ENCODE assay signal across 8 cellular contexts in the genomic region with DNA sequence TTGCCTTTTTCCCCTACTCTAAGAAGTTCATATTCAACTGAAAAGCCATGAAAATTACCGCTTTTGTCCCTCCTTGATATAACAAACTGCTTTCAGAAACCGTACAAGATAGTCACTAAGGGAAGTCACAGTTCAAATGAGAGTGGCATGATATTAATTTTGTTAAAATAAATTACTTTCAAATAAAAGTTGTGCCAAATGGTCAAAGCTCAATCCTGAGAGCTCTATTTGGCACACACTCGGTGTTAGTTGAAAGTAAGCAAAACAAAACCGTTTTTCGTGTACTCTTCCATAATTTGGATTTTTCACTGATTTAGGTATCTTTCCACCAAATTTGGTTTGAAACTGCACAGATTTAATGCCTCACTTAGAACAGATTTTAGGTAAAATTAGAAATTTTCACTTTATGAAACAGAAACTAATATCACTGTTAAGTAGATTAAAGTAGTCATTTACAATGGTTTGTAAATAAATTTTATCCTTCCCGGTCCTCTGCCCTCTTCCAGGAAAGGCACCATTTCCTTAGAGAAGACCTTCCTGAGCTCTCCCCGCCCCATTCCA. TPM values are rescaled to one million over a fixed set of nuclear protein-coding genes. Genes with fewer than 3 reads are reported as not detected.
A peak's percentile ranks its signal among the peaks of the same experiment; 100 is the strongest.
DNase-seq lines count a peak whose midpoint lies in the region; FAIRE-seq and TF ChIP-seq lines count a peak whose summit lies in the region.

No MANE protein-coding gene starts in this region.

- peak overlapping the region; percentile 90 for H3K27ac ChIP-seq in CD8-positive, alpha-beta memory T cell (ENCODE audit: low read depth, low read length)
- H3K27ac ChIP-seq in OCI-LY1 (ENCODE audit: low read depth, low read length, poor library complexity, severe bottlenecking), result peak overlapping the region; percentile 67
- peak overlapping the region; percentile 95 for H3K27ac ChIP-seq in neutrophil

- peak overlapping the region; percentile 92 for H3K4me2 ChIP-seq in OCI-LY1 (ENCODE audit: low read length)

- H3K4me1 Mint-ChIP-seq in CD8-positive, alpha-beta memory T cell, result peaks cover 23 to 44% (median 33%) of the 10 kb centered on the region in 3 donors

- H3K4me1 ChIP-seq in CD8-positive, alpha-beta memory T cell (ENCODE audit: insufficient read depth, low read length), result peaks cover 19% of the 10 kb centered on the region
- H3K4me1 ChIP-seq in OCI-LY1 (ENCODE audit: insufficient read depth, low read length, severe bottlenecking) (peaks cover 24% of the 10 kb centered on the region), neutrophil (ENCODE audit: control insufficient read depth in 1 of 2, insufficient read depth in 1 of 2, low read depth in 1 of 2, low read length in 1 of 2) (peaks cover 45 to 53% of the 10 kb centered on the region in 2 experiments)

- peak overlapping the region; percentile 92 to 98 (median 97) for H3K4me3 Mint-ChIP-seq in CD8-positive, alpha-beta memory T cell

- 0 out of 2 replicates have a peak, but pooled peaks cover 5% of the 10 kb centered on the region for H3K79me2 ChIP-seq in OCI-LY1 (ENCODE audit: insufficient read depth, low read length)

- peaks cover 0 to 10% (median 0%) of the 10 kb centered on the region in 3 donors for H3K36me3 Mint-ChIP-seq in CD8-positive, alpha-beta memory T cell

- H3K4me3 ChIP-seq in CD8-positive, alpha-beta memory T cell (ENCODE audit: low read length), result peak overlapping the region; percentile 94
- H3K4me3 ChIP-seq in OCI-LY1 (ENCODE audit: low read depth, low read length, poor library complexity, severe bottlenecking), result peak overlapping the region; percentile 64
- peak overlapping the region; percentile 96 for H3K4me3 ChIP-seq in epithelial cell of esophagus (ENCODE audit: low read length)
- peak overlapping the region; percentile 96 to 99 for H3K4me3 ChIP-seq in neutrophil (ENCODE audit: low read depth in 1 of 2, low read length in 1 of 2)

- no peaks in the 10 kb centered on the region for H3K9me3 Mint-ChIP-seq in CD8-positive, alpha-beta memory T cell

- no peak for DNase-seq in CD8-positive, alpha-beta memory T cell
- DNase-seq in epithelial cell of esophagus (ENCODE audit: low read depth), result no peak
- no peak for DNase-seq in NAMALWA (ENCODE audit: low spot score)
- no peak for DNase-seq in cerebellar nuclear complex (lab: John Stamatoyannopoulos, UW)
- no peak for DNase-seq in NCI-H446 (lab: John Stamatoyannopoulos, UW)
- DNase-seq in D721Med (ENCODE audit: insufficient read length, low spot score), result no peak

- 0 out of 2 replicates have a peak overlapping the region, but pooled peaks have one; percentile 64 for H2AFZ ChIP-seq in OCI-LY1 (ENCODE audit: low read length)

- no peaks in the 10 kb centered on the region for H3K27me3 ChIP-seq in CD8-positive, alpha-beta memory T cell (ENCODE audit: insufficient read depth, low read length, poor library complexity, severe bottlenecking)
- H3K27me3 ChIP-seq in OCI-LY1 (ENCODE audit: insufficient read depth, low read length) (no peaks in the 10 kb centered on the region), neutrophil (no peaks in the 10 kb centered on the region)

- no peaks in the 10 kb centered on the region for H4K20me1 ChIP-seq in OCI-LY1 (ENCODE audit: insufficient read depth, low read length)

- CTCF ChIA-PET in CD8-positive, alpha-beta memory T cell (lab: Charles Lee), result no interaction called here

- peaks cover 2 to 6% of the 10 kb centered on the region in 2 donors for H3K27me3 Mint-ChIP-seq in CD8-positive, alpha-beta memory T cell

- no peaks in the 10 kb centered on the region for H3K9me2 ChIP-seq in OCI-LY1 (ENCODE audit: low read depth, low read length)

- no peaks in the 10 kb centered on the region for H3K36me3 ChIP-seq in CD8-positive, alpha-beta memory T cell (ENCODE audit: insufficient read depth, low read length)
- H3K36me3 ChIP-seq in OCI-LY1 (ENCODE audit: insufficient read depth, low read length), result no peaks in the 10 kb centered on the region
- no peaks in the 10 kb centered on the region for H3K36me3 ChIP-seq in neutrophil

- FAIRE-seq in D721Med (lab: Jason Lieb, UNC), result no peak

- no peaks in the 10 kb centered on the region for H3K9me3 ChIP-seq in CD8-positive, alpha-beta memory T cell (ENCODE audit: low read length)
- H3K9me3 ChIP-seq in OCI-LY1 (ENCODE audit: low read length), result no peaks in the 10 kb centered on the region
- H3K9me3 ChIP-seq in neutrophil, result no peaks in the 10 kb centered on the region

- POLR2A ChIA-PET in CD8-positive, alpha-beta memory T cell (lab: Charles Lee), result interaction anchor here (0.6 to 3.0 kb wide), 5 partner anchors 101 to 950 kb away, joined by 3 to 27 read pairs (median 4); partner anchors contain the start of genes KIAA1143 and KIF15

- TF ChIP-seq CTCF in OCI-LY1 (IDR thresholded peaks at IDR 0.05; ENCODE audit: low read length) (no peak), epithelial cell of esophagus (IDR thresholded peaks at IDR 0.05; ENCODE audit: insufficient read depth, low read depth, low read length, missing control alignments) (no peak), neutrophil (IDR thresholded peaks at IDR 0.05) (no peak), D721Med (IDR thresholded peaks at IDR 0.05; ENCODE audit: insufficient read depth, missing control alignments) (no peak)

- H3K9ac ChIP-seq in OCI-LY1 (ENCODE audit: low read length), result peak overlapping the region; percentile 63

- H3K27ac Mint-ChIP-seq in CD8-positive, alpha-beta memory T cell, result peak overlapping the region; percentile 93 to 99 (median 98)

- H3F3A ChIP-seq in OCI-LY1 (ENCODE audit: insufficient read depth, low read length), result no peaks in the 10 kb centered on the region

RNA-seq across cellular contexts. Expression of gene TCAIM, which starts 0.7 kb away (rescaled TPM):
- total RNA-seq in CD8-positive, alpha-beta memory T cell, result 10 to 100 TPM; 12.8 to 13.6 TPM
- polyA plus RNA-seq in CD8-positive, alpha-beta memory T cell, result 14.4 TPM
